In the genomic region with DNA sequence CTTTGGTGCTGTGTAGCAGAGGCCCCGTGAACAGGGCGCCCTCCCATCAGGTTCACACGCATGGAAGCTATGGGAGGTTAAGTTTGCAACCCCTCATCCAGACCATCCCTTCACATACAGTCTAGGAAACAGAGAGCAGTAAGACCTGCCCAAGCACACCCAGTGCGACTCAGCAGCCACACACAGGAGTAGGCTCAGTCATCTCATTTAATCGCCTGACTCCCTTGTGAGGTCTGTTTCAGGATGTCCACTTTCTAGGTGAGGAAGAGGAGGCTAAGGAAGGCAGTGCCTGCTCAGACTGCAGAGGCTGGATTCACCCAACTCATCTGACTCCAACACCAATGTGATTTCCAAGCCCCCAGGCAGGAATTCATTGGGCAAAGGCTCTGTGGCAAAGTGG, we compare ENCODE assay signal across 23 cellular contexts. TPM values are rescaled to one million over a fixed set of nuclear protein-coding genes. Genes with fewer than 3 reads are reported as not detected.
DNase-seq lines count a peak whose midpoint lies in the region; FAIRE-seq and TF ChIP-seq lines count a peak whose summit lies in the region.
"Had no signal": no experiment of that assay in that cellular context is flagged by ENCODE, and none has a peak within 500 bp of the region (broad histone marks: within the 10 kb centered on the region; RNA-seq: fewer than 3 reads in every experiment).

No MANE protein-coding gene starts in this region.

- POLR2A ChIA-PET in SK-N-SH (lab: Yijun Ruan, JAX) (no interaction called here), HEK293T (lab: Yijun Ruan, JAX) (no interaction called here)

- H3K4me2 ChIP-seq in SK-N-SH = peak overlapping the region; percentile 52; the same call in 1 of the 2 replicates

- TF ChIP-seq EP300 in SK-N-SH (IDR thresholded peaks at IDR 0.05; ENCODE audit: borderline replicate concordance in 1 of 2, low read depth in 1 of 2, low read length in 1 of 2) = no peak
- TF ChIP-seq EP300 in stomach (IDR thresholded peaks at IDR 0.05) = no peak

- no peak for TF ChIP-seq RAD21 in SK-N-SH (IDR thresholded peaks at IDR 0.05; ENCODE audit: low read length)

- WGBS in SK-N-SH (ENCODE audit: low lambda C conversion rate) = 89% methylated on average over 4 of the region's 5 CpGs
- 89 to 97% (median 93%) methylated on average over 5 of the region's 5 CpGs for WGBS in stomach, 5 donors
- 80 to 95% (median 91%) methylated on average over 5 of the region's 5 CpGs for WGBS in small intestine, 3 donors

- H3K9me3 ChIP-seq in SK-N-SH (no peaks in the 10 kb centered on the region; the same call in 1 of the 2 replicates), stomach (peaks cover 0 to 18% (median 6%) of the 10 kb centered on the region in 4 donors), small intestine (ENCODE audit: control insufficient read depth, low read depth) (no peaks in the 10 kb centered on the region)
- H3K9me3 ChIP-seq: upper lobe of right lung had no signal

- H3K36me3 ChIP-seq in SK-N-SH (replicated peaks in 1 of 2; ENCODE audit: control insufficient read depth in 1 of 2, insufficient read depth in 2 of 2, low read length in 1 of 2) (peaks cover 0 to 23% of the 10 kb centered on the region in 2 experiments), stomach (no peaks in the 10 kb centered on the region), small intestine (ENCODE audit: control insufficient read depth in 2 of 2, insufficient read depth in 2 of 2, low read length in 2 of 2) (no peaks in the 10 kb centered on the region)
- H3K36me3 ChIP-seq: left lung, upper lobe of right lung had no signal

- DNase-seq in SHP77 treated with DMSO at 0.1 percent for 48 hours (lab: John Stamatoyannopoulos, UW) (peak; percentile 6), SHP77 (lab: John Stamatoyannopoulos, UW) (no peak), SK-N-SH (peak; percentile 54), islet precursor cell (peak; percentile 57), stomach (no peak), HEK293T (ENCODE audit: extremely low spot score) (no peak), small intestine (no peak), DMS79 treated with DMSO at 0.1 percent for 48 hours (lab: John Stamatoyannopoulos, UW) (no peak)
- DNase-seq: activated CD4-positive, alpha-beta T cell treated with anti-CD3 and anti-CD28 coated beads, Interleukin-2, amount 50 U/mL, for 1 hour; activated naive CD4-positive, alpha-beta T cell; activated T-cell treated with anti-CD3 and anti-CD28 coated beads for 4 hours; cerebellar nuclear complex; effector memory CD4-positive, alpha-beta T cell; left lung; NCI-H748 treated with DMSO at 0.1 percent for 48 hours; stimulated activated naive B cell treated with anti-CD40 and anti-IgM and Interleukin-4, amounts not matched to agents 10 μg/mL and 1 μg/mL and 100 μg/mL, for 72 hours; SW 1271; upper lobe of right lung had no signal

- intact Hi-C loops in stomach (cut with DNase I; ENCODE audit: low total_unique reads) = no loop called here

- peaks cover 17% of the 10 kb centered on the region for H3F3A ChIP-seq in SK-N-SH (replicated peaks; ENCODE audit: insufficient read depth)

- no peak overlapping the region; the same call in 1 of the 2 replicates for H3K9ac ChIP-seq in SK-N-SH

- H3K27ac ChIP-seq in SK-N-SH (ENCODE audit: low read depth in 2 of 2, low read length in 1 of 2) = peak overlapping the region; percentile 35 to 87
- H3K27ac ChIP-seq in stomach = peak overlapping the region in 4 of 5 donors; percentile 12 to 82 (median 56)
- H3K27ac ChIP-seq in small intestine (ENCODE audit: low read depth in 1 of 2, low read length in 1 of 2) = no peak overlapping the region
- H3K27ac ChIP-seq: left lung, upper lobe of right lung had no signal

- no peak for TF ChIP-seq POLR2A in stomach (IDR thresholded peaks at IDR 0.05)

- no peaks in the 10 kb centered on the region for H3K9me2 ChIP-seq in SK-N-SH

- H3K4me3 ChIP-seq in SK-N-SH (ENCODE audit: low read depth in 2 of 2, low read length in 1 of 2) = no peak overlapping the region
- H3K4me3 ChIP-seq in stomach = no peak overlapping the region
- no peak overlapping the region for H3K4me3 ChIP-seq in small intestine (ENCODE audit: low read depth in 1 of 2, low read length in 2 of 2)
- H3K4me3 ChIP-seq: left lung, upper lobe of right lung had no signal

- no peaks in the 10 kb centered on the region for H4K20me1 ChIP-seq in SK-N-SH (ENCODE audit: insufficient read depth)

- FAIRE-seq in small intestine (lab: Jason Lieb, UNC) = no peak
- FAIRE-seq: A204.1, frontal cortex, GM18507, HepG2 had no signal

- H3K27me3 ChIP-seq in SK-N-SH (ENCODE audit: insufficient read depth) (no peaks in the 10 kb centered on the region), stomach (no peaks in the 10 kb centered on the region), small intestine (ENCODE audit: control insufficient read depth in 2 of 2, insufficient read depth in 2 of 2, low read length in 2 of 2) (no peaks in the 10 kb centered on the region)
- H3K27me3 ChIP-seq: left lung, upper lobe of right lung had no signal

- H2AFZ ChIP-seq in SK-N-SH (ENCODE audit: low read depth) = no peak overlapping the region

- TF ChIP-seq CTCF in SK-N-SH (IDR thresholded peaks at IDR 0.05) (no peak), stomach (IDR thresholded peaks at IDR 0.05) (no peak)

- peaks cover 13% of the 10 kb centered on the region; the same call in 1 of the 2 replicates for H3K79me2 ChIP-seq in SK-N-SH (ENCODE audit: insufficient read depth)

- peaks cover 29 to 38% of the 10 kb centered on the region in 2 experiments; a peak in 3 of 4 replicates for H3K4me1 ChIP-seq in SK-N-SH (ENCODE audit: control insufficient read depth in 1 of 2, insufficient read depth in 2 of 2, low read depth in 1 of 2, low read length in 1 of 2)
- H3K4me1 ChIP-seq in stomach = peaks cover 0 to 23% (median 9%) of the 10 kb centered on the region in 4 donors
- no peaks in the 10 kb centered on the region for H3K4me1 ChIP-seq in small intestine (ENCODE audit: control insufficient read depth in 2 of 2, insufficient read depth in 1 of 2, low read depth in 1 of 2, low read length in 1 of 2)
- H3K4me1 ChIP-seq: left lung, upper lobe of right lung had no signal

- CTCF ChIA-PET in SK-N-SH (lab: Yijun Ruan, JAX) = interaction anchor here (0.8 to 4.7 kb wide), 4 partner anchors 7 to 274 kb away, joined by 3 to 49 read pairs (median 12); no protein-coding TSS in a partner anchor
- CTCF ChIA-PET in HEK293T (lab: Yijun Ruan, JAX) = no interaction called here

TF ChIP-seq in SK-N-SH, 30 proteins besides CTCF, POLR2A, EP300 and RAD21 (continues in another document):
- TF ChIP-seq, protein P1, sequence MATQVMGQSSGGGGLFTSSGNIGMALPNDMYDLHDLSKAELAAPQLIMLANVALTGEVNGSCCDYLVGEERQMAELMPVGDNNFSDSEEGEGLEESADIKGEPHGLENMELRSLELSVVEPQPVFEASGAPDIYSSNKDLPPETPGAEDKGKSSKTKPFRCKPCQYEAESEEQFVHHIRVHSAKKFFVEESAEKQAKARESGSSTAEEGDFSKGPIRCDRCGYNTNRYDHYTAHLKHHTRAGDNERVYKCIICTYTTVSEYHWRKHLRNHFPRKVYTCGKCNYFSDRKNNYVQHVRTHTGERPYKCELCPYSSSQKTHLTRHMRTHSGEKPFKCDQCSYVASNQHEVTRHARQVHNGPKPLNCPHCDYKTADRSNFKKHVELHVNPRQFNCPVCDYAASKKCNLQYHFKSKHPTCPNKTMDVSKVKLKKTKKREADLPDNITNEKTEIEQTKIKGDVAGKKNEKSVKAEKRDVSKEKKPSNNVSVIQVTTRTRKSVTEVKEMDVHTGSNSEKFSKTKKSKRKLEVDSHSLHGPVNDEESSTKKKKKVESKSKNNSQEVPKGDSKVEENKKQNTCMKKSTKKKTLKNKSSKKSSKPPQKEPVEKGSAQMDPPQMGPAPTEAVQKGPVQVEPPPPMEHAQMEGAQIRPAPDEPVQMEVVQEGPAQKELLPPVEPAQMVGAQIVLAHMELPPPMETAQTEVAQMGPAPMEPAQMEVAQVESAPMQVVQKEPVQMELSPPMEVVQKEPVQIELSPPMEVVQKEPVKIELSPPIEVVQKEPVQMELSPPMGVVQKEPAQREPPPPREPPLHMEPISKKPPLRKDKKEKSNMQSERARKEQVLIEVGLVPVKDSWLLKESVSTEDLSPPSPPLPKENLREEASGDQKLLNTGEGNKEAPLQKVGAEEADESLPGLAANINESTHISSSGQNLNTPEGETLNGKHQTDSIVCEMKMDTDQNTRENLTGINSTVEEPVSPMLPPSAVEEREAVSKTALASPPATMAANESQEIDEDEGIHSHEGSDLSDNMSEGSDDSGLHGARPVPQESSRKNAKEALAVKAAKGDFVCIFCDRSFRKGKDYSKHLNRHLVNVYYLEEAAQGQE (IDR thresholded peaks at IDR 0.05; ENCODE audit: low read depth, low read length) = no peak

TF ChIP-seq in HEK293T, 16 proteins besides CTCF, POLR2A, EP300 and RAD21:
- no peak for TF ChIP-seq TARDBP (IDR thresholded peaks at IDR 0.05)
- no peak for TF ChIP-seq CTBP1 (IDR thresholded peaks at IDR 0.05; ENCODE audit: borderline replicate concordance)
- TF ChIP-seq, protein P2, sequence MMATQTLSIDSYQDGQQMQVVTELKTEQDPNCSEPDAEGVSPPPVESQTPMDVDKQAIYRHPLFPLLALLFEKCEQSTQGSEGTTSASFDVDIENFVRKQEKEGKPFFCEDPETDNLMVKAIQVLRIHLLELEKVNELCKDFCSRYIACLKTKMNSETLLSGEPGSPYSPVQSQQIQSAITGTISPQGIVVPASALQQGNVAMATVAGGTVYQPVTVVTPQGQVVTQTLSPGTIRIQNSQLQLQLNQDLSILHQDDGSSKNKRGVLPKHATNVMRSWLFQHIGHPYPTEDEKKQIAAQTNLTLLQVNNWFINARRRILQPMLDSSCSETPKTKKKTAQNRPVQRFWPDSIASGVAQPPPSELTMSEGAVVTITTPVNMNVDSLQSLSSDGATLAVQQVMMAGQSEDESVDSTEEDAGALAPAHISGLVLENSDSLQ (IDR thresholded peaks at IDR 0.05) = no peak
- no peak for TF ChIP-seq LEF1 (IDR thresholded peaks at IDR 0.05; ENCODE audit: borderline replicate concordance)
- TF ChIP-seq ELF4 (IDR thresholded peaks at IDR 0.05) = no peak
- no peak for TF ChIP-seq ARNT (IDR thresholded peaks at IDR 0.05)
- TF ChIP-seq FOXA1 (IDR thresholded peaks at IDR 0.05) = no peak

RNA-seq across cellular contexts. Expression of a gene that starts 11.9 kb away (rescaled TPM):
- 14.4 and 16.9 TPM in 2 replicates for polyA plus RNA-seq in SK-N-SH (2012; rRNA removed)
- 7.0 and 10.3 TPM in 2 replicates for polyA plus RNA-seq in SK-N-SH (2012; cell fraction: cytosol; rRNA removed)
- 16.6 and 26.9 TPM in 2 replicates for polyA plus RNA-seq in SK-N-SH (2012; cell fraction: nucleus; rRNA removed)
- 1 to 10 TPM in 1 of 5 donors, under 1 TPM in 1, not detected in 3; 0.92 to 4.2 TPM for total RNA-seq in stomach
- 1 to 10 TPM; 1.2 to 7.1 (median 4.2) TPM for polyA plus RNA-seq in stomach
- polyA plus RNA-seq in small intestine = 1 to 10 TPM; 1.1 to 4.3 (median 2.1) TPM
- total RNA-seq: HepG2, upper lobe of right lung had no signal
- polyA plus RNA-seq: CD14-positive monocyte had no signal

Comparison
In these comparisons a context has a peak if more than half of its experiments do, and no peak if none do; other contexts are left out.
1. DNase-seq: peak in SHP77 treated with DMSO at 0.1 percent for 48 hours (single experiment), SK-N-SH (single experiment) and islet precursor cell (single experiment); none in SHP77 (0 of 2), stomach (single experiment), HEK293T (single experiment), small intestine (single experiment) and DMS79 treated with DMSO at 0.1 percent for 48 hours (single experiment).
2. H3K27ac ChIP-seq: peak in SK-N-SH (2 of 2) and stomach (4 of 5); none in small intestine (0 of 2).